Comparison of ENCODE assay signal across 9 cellular contexts in genomic region chr1:8083739-8084484, GRCh38. TPM values are rescaled to one million over a fixed set of nuclear protein-coding genes. Genes with fewer than 3 reads are reported as not detected.
DNase-seq lines count a peak whose midpoint lies in the region; ATAC-seq and TF ChIP-seq lines count a peak whose summit lies in the region.
"Had no signal": no experiment of that assay in that cellular context is flagged by ENCODE, and none has a peak within 500 bp of the region (broad histone marks: within the 10 kb centered on the region; RNA-seq: fewer than 3 reads in every experiment).

No MANE protein-coding gene starts in this region.

- no peaks in the 10 kb centered on the region for H3K36me3 Mint-ChIP-seq in activated T-helper 2 cell treated with anti-CD3 and anti-CD28 coated beads, Interferon-gamma antibody, Interleukin-2, Interleukin-4, amounts not matched to agents 10 μg/mL and 5 μg/mL and 100 μg/mL, durations not matched to agents 14 hours and 24 hours and 36 hours (ENCODE audit: low read depth)

- ATAC-seq in body of pancreas, result peak; percentile 64
- ATAC-seq in left colon, result peak; percentile 82
- no peak for ATAC-seq in HG03439 (IDR thresholded peaks at IDR 0.05; ENCODE audit: unreplicated experiment)
- ATAC-seq in HG02973 (IDR thresholded peaks at IDR 0.05; ENCODE audit: unreplicated experiment), result no peak

- H3K36me3 ChIP-seq in body of pancreas (replicated peaks in 1 of 2; ENCODE audit: insufficient read depth in 1 of 2, low read depth in 2 of 2) (no peaks in the 10 kb centered on the region), skeletal muscle tissue (ENCODE audit: control insufficient read depth in 3 of 3, insufficient read depth in 3 of 3, low read length in 3 of 3) (no peaks in the 10 kb centered on the region)

- H3K27me3 Mint-ChIP-seq in activated T-helper 2 cell treated with anti-CD3 and anti-CD28 coated beads, Interferon-gamma antibody, Interleukin-2, Interleukin-4, amounts not matched to agents 10 μg/mL and 5 μg/mL and 100 μg/mL, durations not matched to agents 14 hours and 24 hours and 36 hours (ENCODE audit: low read depth), result peaks cover 2% of the 10 kb centered on the region

- peaks cover 14% of the 10 kb centered on the region for H3K4me1 ChIP-seq in body of pancreas
- H3K4me1 ChIP-seq in skeletal muscle tissue (ENCODE audit: control insufficient read depth in 3 of 3, insufficient read depth in 3 of 3, low read length in 3 of 3), result peaks cover 0 to 8% (median 5%) of the 10 kb centered on the region in 3 donors

- no peaks in the 10 kb centered on the region for H3K9me3 ChIP-seq in body of pancreas
- H3K9me3 ChIP-seq in skeletal muscle tissue (ENCODE audit: control insufficient read depth in 3 of 3, low read length in 3 of 3), result no peaks in the 10 kb centered on the region

- intact Hi-C loops in body of pancreas (cut with DNase I) (no loop called here), left colon (cut with DNase I, micrococcal nuclease) (no loop called here)
- intact Hi-C loops in activated T-helper 2 cell treated with anti-CD3 and anti-CD28 coated beads, Interferon-gamma antibody, Interleukin-2, Interleukin-4, amounts not matched to agents 10 μg/mL and 5 μg/mL and 100 μg/mL, durations not matched to agents 14 hours and 24 hours and 36 hours (cut with micrococcal nuclease), result no loop called here

- no peak overlapping the region for H3K9ac ChIP-seq in skeletal muscle tissue (ENCODE audit: low read depth in 1 of 3, low read length in 3 of 3)

- H3K27me3 ChIP-seq in body of pancreas, result no peaks in the 10 kb centered on the region
- no peaks in the 10 kb centered on the region for H3K27me3 ChIP-seq in skeletal muscle tissue (ENCODE audit: control insufficient read depth in 3 of 3, insufficient read depth in 3 of 3, low read length in 3 of 3)

- DNase-seq in HT1080 (ENCODE audit: low read depth) (peak; percentile 50), body of pancreas (peak in 2 of 4 donors; percentile 21 to 31), left colon (no peak), erythroblast (lab: John Stamatoyannopoulos, UW) (no peak)
- no peak for DNase-seq in activated T-helper 2 cell treated with anti-CD3 and anti-CD28 coated beads, Interferon-gamma antibody, Interleukin-2, Interleukin-4, amounts not matched to agents 10 μg/mL and 5 μg/mL and 100 μg/mL, durations not matched to agents 14 hours and 24 hours and 36 hours (ENCODE audit: low spot score)
- DNase-seq: activated CD4-positive, alpha-beta T cell treated with anti-CD3 and anti-CD28 coated beads for 48 hours had no signal

- no peak for TF ChIP-seq POLR2A in body of pancreas (IDR thresholded peaks at IDR 0.05)
- TF ChIP-seq POLR2A in erythroblast (IDR thresholded peaks at IDR 0.05; ENCODE audit: low read length), result no peak

- no peak overlapping the region for H3K4me3 Mint-ChIP-seq in activated T-helper 2 cell treated with anti-CD3 and anti-CD28 coated beads, Interferon-gamma antibody, Interleukin-2, Interleukin-4, amounts not matched to agents 10 μg/mL and 5 μg/mL and 100 μg/mL, durations not matched to agents 14 hours and 24 hours and 36 hours (ENCODE audit: low read depth)

- WGBS in body of pancreas, 2 donors, result 38 to 41% methylated on average over 9 of the region's 9 CpGs

- peaks cover 2% of the 10 kb centered on the region for H3K4me1 Mint-ChIP-seq in activated T-helper 2 cell treated with anti-CD3 and anti-CD28 coated beads, Interferon-gamma antibody, Interleukin-2, Interleukin-4, amounts not matched to agents 10 μg/mL and 5 μg/mL and 100 μg/mL, durations not matched to agents 14 hours and 24 hours and 36 hours (ENCODE audit: low read depth)

- no peaks in the 10 kb centered on the region for H3K9me3 Mint-ChIP-seq in activated T-helper 2 cell treated with anti-CD3 and anti-CD28 coated beads, Interferon-gamma antibody, Interleukin-2, Interleukin-4, amounts not matched to agents 10 μg/mL and 5 μg/mL and 100 μg/mL, durations not matched to agents 14 hours and 24 hours and 36 hours

- H3K4me3 ChIP-seq in body of pancreas, result no peak overlapping the region
- H3K4me3 ChIP-seq in skeletal muscle tissue (ENCODE audit: low read length in 3 of 3), result no peak overlapping the region

- no peak overlapping the region for H3K27ac Mint-ChIP-seq in activated T-helper 2 cell treated with anti-CD3 and anti-CD28 coated beads, Interferon-gamma antibody, Interleukin-2, Interleukin-4, amounts not matched to agents 10 μg/mL and 5 μg/mL and 100 μg/mL, durations not matched to agents 14 hours and 24 hours and 36 hours

- peak overlapping the region in 3 of 4 donors; percentile 26 to 61 (median 35) for H3K27ac ChIP-seq in body of pancreas
- peak overlapping the region; percentile 59 for H3K27ac ChIP-seq in skeletal muscle tissue (ENCODE audit: low read depth, low read length)

- TF ChIP-seq CTCF in body of pancreas (IDR thresholded peaks at IDR 0.05), result no peak

RNA-seq across cellular contexts. Expression of gene ERRFI1, which starts 57.8 kb away (rescaled TPM):
- 143 and 169 TPM in 2 replicates for total RNA-seq in HT1080 (2014; rRNA removed; shearing (Covaris generic))
- polyA plus RNA-seq in HT1080 (2015; cell fraction: cytosol; rRNA removed), result 293 and 378 TPM in 2 replicates
- 266 and 294 TPM in 2 replicates for polyA plus RNA-seq in HT1080 (2015; cell fraction: nucleus; rRNA removed)
- total RNA-seq in body of pancreas, result 100 to 1,000 TPM; 127 to 273 TPM
- 10 to 100 TPM; 37.2 to 57.8 TPM for total RNA-seq in left colon
- 3.7 TPM for total RNA-seq in skeletal muscle tissue
- total RNA-seq in activated T-helper 2 cell treated with anti-CD3 and anti-CD28 coated beads, Interferon-gamma antibody, Interleukin-2, Interleukin-4, amounts not matched to agents 10 μg/mL and 5 μg/mL and 100 μg/mL, durations not matched to agents 14 hours and 24 hours and 36 hours, result 3.1 and 3.8 TPM in 2 replicates

Comparison
In these comparisons a context has a peak if more than half of its experiments do, and no peak if none do; other contexts are left out.
1. ATAC-seq: peak in body of pancreas (single experiment) and left colon (single experiment); none in HG03439 (single experiment) and HG02973 (single experiment).